Comparison of ENCODE assay signal across 8 cellular contexts in genomic region chr5:173781826-173782670, GRCh38.
DNase-seq lines count a peak whose midpoint lies in the region; ATAC-seq and TF ChIP-seq lines count a peak whose summit lies in the region.

No MANE protein-coding gene starts in this region.

- TF ChIP-seq CTCF in endodermal cell (conservative IDR thresholded peaks at IDR 0.05): no peak

- no peaks in the 10 kb centered on the region for H3K36me3 ChIP-seq in endodermal cell (ENCODE audit: control insufficient read depth, insufficient read depth, low read length)

- H3K4me3 ChIP-seq in endodermal cell (ENCODE audit: low read length): no peak overlapping the region

- 89 to 92% methylated on average over 8 of the region's 8 CpGs for WGBS in endodermal cell (ENCODE audit: insufficient coverage in 1 of 2, insufficient read length in 1 of 2), 2 experiments

- H3K9me3 Mint-ChIP-seq in endodermal cell: no peaks in the 10 kb centered on the region

- H3K4me3 Mint-ChIP-seq in endodermal cell: no peak overlapping the region

- no peaks in the 10 kb centered on the region for H3K9me3 ChIP-seq in endodermal cell (ENCODE audit: control insufficient read depth, low read length)

- H3K27me3 Mint-ChIP-seq in endodermal cell (ENCODE audit: insufficient read depth): peaks cover 45% of the 10 kb centered on the region

- H3K4me1 ChIP-seq in endodermal cell (ENCODE audit: control insufficient read depth, insufficient read depth, low read length): no peaks in the 10 kb centered on the region

- DNase-seq in COLO829 (ENCODE audit: low spot score) (peak; percentile 68), NCI-H460 (ENCODE audit: extremely low read depth, low read depth) (peak; percentile 88), endodermal cell (no peak), mucosa of gallbladder (ENCODE audit: low spot score) (peak; percentile 87), NCI-H2081 (lab: John Stamatoyannopoulos, UW) (no peak)
- DNase-seq in activated CD8-positive, alpha-beta memory T cell treated with anti-CD3 and anti-CD28 coated beads, Interleukin-2, amount 50 U/mL, for 1 hour (ENCODE audit: extremely low read depth): peak; percentile 32
- peak; percentile 67 for DNase-seq in stimulated activated CD8-positive, alpha-beta memory T cell treated with anti-CD3 and anti-CD28 coated beads, Interleukin-4, amount 100 ng/mL, for 48 hours

- H3K27me3 ChIP-seq in endodermal cell (ENCODE audit: control insufficient read depth, insufficient read depth, low read length, poor library complexity, severe bottlenecking): peaks cover 47% of the 10 kb centered on the region

- ATAC-seq in HG02763 (IDR thresholded peaks at IDR 0.05; ENCODE audit: unreplicated experiment): no peak

- no peaks in the 10 kb centered on the region for H3K36me3 Mint-ChIP-seq in endodermal cell (ENCODE audit: low read depth)

- H3K4me1 Mint-ChIP-seq in endodermal cell: peaks cover 18% of the 10 kb centered on the region

- H3K9ac ChIP-seq in endodermal cell (ENCODE audit: extremely low read depth, low read length, poor library complexity, severe bottlenecking): no peak overlapping the region

- H3K27ac ChIP-seq in endodermal cell (ENCODE audit: low read depth, low read length): no peak overlapping the region

- H3K27ac Mint-ChIP-seq in endodermal cell: peak overlapping the region; percentile 4

Comparison
In these comparisons a context has a peak if more than half of its experiments do, and no peak if none do; other contexts are left out.
1. DNase-seq: peak in COLO829 (single experiment), NCI-H460 (single experiment), activated CD8-positive, alpha-beta memory T cell treated with anti-CD3 and anti-CD28 coated beads, Interleukin-2, amount 50 U/mL, for 1 hour (single experiment), mucosa of gallbladder (single experiment) and stimulated activated CD8-positive, alpha-beta memory T cell treated with anti-CD3 and anti-CD28 coated beads, Interleukin-4, amount 100 ng/mL, for 48 hours (single experiment); none in endodermal cell (single experiment) and NCI-H2081 (0 of 2).